ENCODE assay signal across 9 cellular contexts in genomic region chrX:119573222-119573621, GRCh38. TPM values are rescaled to one million over a fixed set of nuclear protein-coding genes. Genes with fewer than 3 reads are reported as not detected.
DNase-seq lines count a peak whose midpoint lies in the region; FAIRE-seq and TF ChIP-seq lines count a peak whose summit lies in the region.
"Had no signal": no experiment of that assay in that cellular context is flagged by ENCODE, and none has a peak within 500 bp of the region (broad histone marks: within the 10 kb centered on the region; RNA-seq: fewer than 3 reads in every experiment).

No MANE protein-coding gene starts in this region.

- H3K9me2 ChIP-seq in PC-9 (ENCODE audit: insufficient read depth), result no peaks in the 10 kb centered on the region

- H3K9me1 ChIP-seq in endothelial cell of umbilical vein (replicated peaks; ENCODE audit: control insufficient read depth, extremely low read depth, insufficient read depth, low read length), result no peaks in the 10 kb centered on the region

- H3K27ac ChIP-seq in PC-9 (peak overlapping the region; percentile 83), endothelial cell of umbilical vein (ENCODE audit: insufficient read depth, low read depth, low read length) (no peak overlapping the region), parathyroid adenoma (peak overlapping the region; percentile 91)

- H3K4me3 Mint-ChIP-seq in Calu3 (ENCODE audit: low read depth, unreplicated experiment), result peak overlapping the region; percentile 92

- H3F3A ChIP-seq in PC-9 (ENCODE audit: insufficient read depth, low read depth), result peaks cover 15% of the 10 kb centered on the region

- no peaks in the 10 kb centered on the region for H3K9me3 Mint-ChIP-seq in Calu3 (ENCODE audit: low read depth, unreplicated experiment)

- H3K27me3 ChIP-seq in PC-9 (ENCODE audit: insufficient read depth, low read depth) (no peaks in the 10 kb centered on the region), endothelial cell of umbilical vein (ENCODE audit: control insufficient read depth in 2 of 2, insufficient read depth in 2 of 2, low read length in 2 of 2) (no peaks in the 10 kb centered on the region), parathyroid adenoma (ENCODE audit: control insufficient read depth, insufficient read depth, low read length) (no peaks in the 10 kb centered on the region)

- H3K4me1 ChIP-seq in PC-9 (replicated peaks; ENCODE audit: insufficient read depth) (peaks cover 27% of the 10 kb centered on the region), endothelial cell of umbilical vein (ENCODE audit: control insufficient read depth, extremely low read depth, insufficient read depth, low read length) (peaks cover 10% of the 10 kb centered on the region), parathyroid adenoma (no peaks in the 10 kb centered on the region)

- peak overlapping the region; percentile 87 for H2AFZ ChIP-seq in PC-9
- no peak overlapping the region for H2AFZ ChIP-seq in endothelial cell of umbilical vein (ENCODE audit: low read depth, low read length)
- H2AFZ ChIP-seq in parathyroid adenoma, result peak overlapping the region; percentile 86

- intact Hi-C loops in Calu3 (cut with micrococcal nuclease; ENCODE audit: unreplicated experiment), result no loop called here
- intact Hi-C loops in PC-9 (cut with micrococcal nuclease; ENCODE audit: unreplicated experiment), result loop anchor here (5.0 kb wide), 1 partner anchor 119 kb away; the partner anchor contains the start of gene SEPTIN6
- intact Hi-C loops in endothelial cell of umbilical vein (cut with micrococcal nuclease), result loop anchor here (5.0 kb wide), 1 partner anchor 726 kb away; no protein-coding TSS in a partner anchor

- H3K36me3 ChIP-seq in PC-9 (ENCODE audit: low read depth) (peaks cover 6% of the 10 kb centered on the region; the same call in 1 of the 2 replicates), endothelial cell of umbilical vein (ENCODE audit: control insufficient read depth in 2 of 2, extremely low read depth in 1 of 2, insufficient read depth in 2 of 2, low read length in 2 of 2) (no peaks in the 10 kb centered on the region), parathyroid adenoma (ENCODE audit: control insufficient read depth, insufficient read depth, low read length) (no peaks in the 10 kb centered on the region)

- dilution Hi-C loops in endothelial cell of umbilical vein (cut with MboI; ENCODE audit: extremely low pct_ligation_motif_present, low sequenced_read_pairs), result no loop called here

- POLR2A ChIA-PET in PC-9 (lab: Charles Lee; ENCODE audit: unreplicated experiment), result interaction anchor here (0.5 to 0.7 kb wide), 3 partner anchors 11 to 172 kb away, joined by 5 to 10 read pairs (median 8); no protein-coding TSS in a partner anchor
- POLR2A ChIA-PET in endothelial cell of umbilical vein (lab: Charles Lee), result interaction anchor here (1.9 kb wide), 1 partner anchor 33 kb away, joined by 9 read pairs; no protein-coding TSS in a partner anchor
- POLR2A ChIA-PET in HEK293T (lab: Yijun Ruan, JAX), result interaction anchor here (1.0 to 2.6 kb wide), 6 partner anchors 8 to 218 kb away, joined by 3 to 13 read pairs (median 8); partner anchors contain the start of genes RPL39, SEPTIN6 and STEEP1

- H3K4me1 Mint-ChIP-seq in Calu3 (ENCODE audit: low read depth, unreplicated experiment), result peaks cover 11% of the 10 kb centered on the region

- H3K9me3 ChIP-seq in PC-9 (ENCODE audit: insufficient read depth, low read depth) (no peaks in the 10 kb centered on the region), endothelial cell of umbilical vein (replicated peaks; ENCODE audit: control insufficient read depth, insufficient read depth, low read length) (no peaks in the 10 kb centered on the region), parathyroid adenoma (ENCODE audit: control insufficient read depth, low read length) (no peaks in the 10 kb centered on the region)

- no peak overlapping the region for H3K9ac ChIP-seq in endothelial cell of umbilical vein (replicated peaks; ENCODE audit: extremely low read depth, insufficient read depth, low read length)
- H3K9ac ChIP-seq in parathyroid adenoma, result no peak overlapping the region

- H3K36me3 Mint-ChIP-seq in Calu3 (ENCODE audit: insufficient read depth, unreplicated experiment), result peaks cover 19% of the 10 kb centered on the region

- FAIRE-seq in endothelial cell of umbilical vein (lab: Jason Lieb, UNC) (no peak), RCC 7860 (lab: Jason Lieb, UNC) (no peak)

- no peaks in the 10 kb centered on the region for H3K27me3 Mint-ChIP-seq in Calu3 (ENCODE audit: unreplicated experiment)

- TF ChIP-seq CTCF in Calu3 (IDR thresholded peaks at IDR 0.05; ENCODE audit: unreplicated experiment), result no peak
- TF ChIP-seq CTCF in PC-9 (conservative IDR thresholded peaks at IDR 0.05), result no peak
- no peak for TF ChIP-seq CTCF in endothelial cell of umbilical vein (IDR thresholded peaks at IDR 0.05; ENCODE audit: extremely low read depth in 1 of 2, insufficient read depth in 1 of 2, low read depth in 1 of 2, low read length in 2 of 2)
- TF ChIP-seq CTCF in parathyroid adenoma (IDR thresholded peaks at IDR 0.05), result no peak

- CTCF ChIA-PET in Calu3 (lab: Charles Lee), result interaction anchor here (1.2 kb wide), 1 partner anchor 57 kb away, joined by 3 read pairs; no protein-coding TSS in a partner anchor
- CTCF ChIA-PET in PC-9 (lab: Charles Lee), result interaction anchor here (0.6 to 1.2 kb wide), 3 partner anchors 13 to 986 kb away, joined by 4 to 21 read pairs (median 4); no protein-coding TSS in a partner anchor
- CTCF ChIA-PET in endothelial cell of umbilical vein (lab: Charles Lee), result interaction anchor here (1.0 kb wide), 1 partner anchor 69 kb away, joined by 3 read pairs; no protein-coding TSS in a partner anchor
- CTCF ChIA-PET in HEK293T (lab: Yijun Ruan, JAX), result interaction anchor here (0.5 kb wide), 1 partner anchor 183 kb away, joined by 3 read pairs; no protein-coding TSS in a partner anchor

- DNase-seq in Calu3, result no peak
- no peak for DNase-seq in PC-9
- DNase-seq in endothelial cell of umbilical vein (ENCODE audit: low read depth, low spot score), result no peak
- no peak for DNase-seq in COLO829 (ENCODE audit: low spot score)
- DNase-seq in RCC 7860 (ENCODE audit: low spot score), result no peak
- no peak for DNase-seq in HEK293T (ENCODE audit: extremely low spot score)
- DNase-seq in stimulated activated CD4-positive, alpha-beta T cell treated with anti-CD3 and anti-CD28 coated beads, Interleukin-4, amount 100 ng/mL, for 1 hour, result no peak
- DNase-seq: NCI-H1930 had no signal

- TF ChIP-seq POLR2A in endothelial cell of umbilical vein (IDR thresholded peaks at IDR 0.05; ENCODE audit: low read depth, low read length), result no peak

- H3K4me3 ChIP-seq in PC-9, result peak overlapping the region; percentile 83
- peak overlapping the region in 2 of 3 experiments; percentile 85 for H3K4me3 ChIP-seq in endothelial cell of umbilical vein (replicated peaks in 1 of 3; ENCODE audit: insufficient read depth in 1 of 3, low read depth in 1 of 3, low read length in 3 of 3)
- H3K4me3 ChIP-seq in parathyroid adenoma (ENCODE audit: low read depth, low read length), result peak overlapping the region; percentile 81

- H3K79me2 ChIP-seq in PC-9 (ENCODE audit: low read depth), result peaks cover 23% of the 10 kb centered on the region
- H3K79me2 ChIP-seq in endothelial cell of umbilical vein (ENCODE audit: control insufficient read depth, insufficient read depth, low read length), result peaks cover 10% of the 10 kb centered on the region
- no peaks in the 10 kb centered on the region for H3K79me2 ChIP-seq in parathyroid adenoma

- H3K27ac Mint-ChIP-seq in Calu3 (ENCODE audit: unreplicated experiment), result peak overlapping the region; percentile 93

- H4K20me1 ChIP-seq in PC-9 (ENCODE audit: insufficient read depth), result no peaks in the 10 kb centered on the region
- H4K20me1 ChIP-seq in endothelial cell of umbilical vein (replicated peaks; ENCODE audit: control insufficient read depth, extremely low read depth, insufficient read depth, low read length), result no peaks in the 10 kb centered on the region

- BruUV-seq in Calu3 (replicated peaks; lab: Mats Ljungman, UMichigan), result TSS peak; percentile 33
- BruUV-seq in PC-9 (replicated peaks; lab: Mats Ljungman, UMichigan), result TSS peak; percentile 67
- BruUV-seq in endothelial cell of umbilical vein (replicated peaks; lab: Mats Ljungman, UMichigan), result no TSS peak

- peak overlapping the region; percentile 98 for H3K4me2 ChIP-seq in PC-9
- H3K4me2 ChIP-seq in endothelial cell of umbilical vein (ENCODE audit: insufficient read depth, low read length), result peak overlapping the region; percentile 64
- H3K4me2 ChIP-seq in parathyroid adenoma (ENCODE audit: low read length), result peak overlapping the region; percentile 57

RNA-seq across cellular contexts. Expression of gene UBE2A, which starts 1.1 kb away (rescaled TPM):
- total RNA-seq in Calu3 (2022), result 64.2 and 65.0 TPM in 2 replicates
- total RNA-seq in PC-9 (2021), result 103 and 119 TPM in 2 replicates
- total RNA-seq in endothelial cell of umbilical vein, result 66.1 and 66.9 TPM in 2 replicates
- polyA plus RNA-seq in endothelial cell of umbilical vein, result 32.9 and 40.7 TPM in 2 replicates
- polyA plus RNA-seq in endothelial cell of umbilical vein (2011; cell fraction: cytosol; rRNA removed), result 43.1 and 49.3 TPM in 2 replicates
- 49.4 and 56.9 TPM in 2 replicates for polyA plus RNA-seq in endothelial cell of umbilical vein (2011; cell fraction: nucleus; rRNA removed)
- 75.5 and 88.4 TPM in 2 replicates for polyA plus RNA-seq in endothelial cell of umbilical vein (2012)
- polyA minus RNA-seq in endothelial cell of umbilical vein, result 19.1 and 22.4 TPM in 2 replicates
- 48.7 TPM for polyA minus RNA-seq in endothelial cell of umbilical vein (2011; cell fraction: cytosol; rRNA and poly(A)+ RNA removed)
- polyA minus RNA-seq in endothelial cell of umbilical vein (2011; cell fraction: nucleus; rRNA and poly(A)+ RNA removed), result 20.1 and 26.3 TPM in 2 replicates

RNA-seq across cellular contexts. Expression of gene STEEP1, which starts 8.0 kb away (rescaled TPM):
- total RNA-seq in Calu3 (2022) (30.4 and 36.8 TPM in 2 replicates), PC-9 (2021) (56.5 and 63.7 TPM in 2 replicates), endothelial cell of umbilical vein (21.0 and 23.1 TPM in 2 replicates)
- 8.6 and 12.1 TPM in 2 replicates for polyA plus RNA-seq in endothelial cell of umbilical vein
- 14.9 and 16.0 TPM in 2 replicates for polyA plus RNA-seq in endothelial cell of umbilical vein (2011; cell fraction: cytosol; rRNA removed)
- 16.7 and 24.6 TPM in 2 replicates for polyA plus RNA-seq in endothelial cell of umbilical vein (2011; cell fraction: nucleus; rRNA removed)
- polyA plus RNA-seq in endothelial cell of umbilical vein (2012), result 23.9 and 31.4 TPM in 2 replicates
- 20.6 and 24.5 TPM in 2 replicates for polyA minus RNA-seq in endothelial cell of umbilical vein
- polyA minus RNA-seq in endothelial cell of umbilical vein (2011; cell fraction: cytosol; rRNA and poly(A)+ RNA removed), result 17.3 TPM
- polyA minus RNA-seq in endothelial cell of umbilical vein (2011; cell fraction: nucleus; rRNA and poly(A)+ RNA removed), result 8.2 and 13.0 TPM in 2 replicates

RNA-seq across cellular contexts. Expression of gene NKRF, which starts 33.0 kb away (rescaled TPM):
- total RNA-seq in Calu3 (2022), result 17.8 and 18.0 TPM in 2 replicates
- 25.7 TPM in 2 replicates for total RNA-seq in PC-9 (2021)
- 10.8 and 12.0 TPM in 2 replicates for total RNA-seq in endothelial cell of umbilical vein
- polyA plus RNA-seq in endothelial cell of umbilical vein, result 2.7 and 2.8 TPM in 2 replicates
- 4.3 and 4.7 TPM in 2 replicates for polyA plus RNA-seq in endothelial cell of umbilical vein (2011; cell fraction: cytosol; rRNA removed)
- polyA plus RNA-seq in endothelial cell of umbilical vein (2011; cell fraction: nucleus; rRNA removed), result 5.7 and 6.5 TPM in 2 replicates
- polyA plus RNA-seq in endothelial cell of umbilical vein (2012), result 9.8 and 11.4 TPM in 2 replicates
- polyA minus RNA-seq in endothelial cell of umbilical vein, result 3.9 and 5.1 TPM in 2 replicates
- polyA minus RNA-seq in endothelial cell of umbilical vein (2011; cell fraction: cytosol; rRNA and poly(A)+ RNA removed), result 16.2 TPM
- polyA minus RNA-seq in endothelial cell of umbilical vein (2011; cell fraction: nucleus; rRNA and poly(A)+ RNA removed), result 3.8 and 6.2 TPM in 2 replicates
